ENCODE assay signal across 20 cellular contexts in genomic region chr6:121959501-121959900, GRCh38.
DNase-seq lines count a peak whose midpoint lies in the region; ATAC-seq, FAIRE-seq and TF ChIP-seq lines count a peak whose summit lies in the region.
"Had no signal": no experiment of that assay in that cellular context is flagged by ENCODE, and none has a peak within 500 bp of the region (broad histone marks: within the 10 kb centered on the region; RNA-seq: fewer than 3 reads in every experiment).

No MANE protein-coding gene starts in this region.

- peak overlapping the region; percentile 32 for H2AFZ ChIP-seq in hepatocyte

- no peak for ATAC-seq in stimulated activated effector memory CD8-positive, alpha-beta T cell treated with anti-CD3 and anti-CD28 coated beads, Interleukin-12 subunit alpha, Interleukin-12 subunit beta, amount 100 ng/mL, for 72 hours

- no peaks in the 10 kb centered on the region for H3K4me1 ChIP-seq in hepatocyte (ENCODE audit: insufficient read depth)
- H3K4me1 ChIP-seq: upper lobe of left lung had no signal

- no peak overlapping the region for H3K4me3 Mint-ChIP-seq in stimulated activated effector memory CD8-positive, alpha-beta T cell treated with anti-CD3 and anti-CD28 coated beads, Interleukin-12 subunit alpha, Interleukin-12 subunit beta, amount 100 ng/mL, for 72 hours
- H3K4me3 Mint-ChIP-seq: CD14-positive monocyte, nephron progenitor cell had no signal

- H3K79me2 ChIP-seq in hepatocyte = no peaks in the 10 kb centered on the region

- no peak overlapping the region for H3K27ac Mint-ChIP-seq in stimulated activated effector memory CD8-positive, alpha-beta T cell treated with anti-CD3 and anti-CD28 coated beads, Interleukin-12 subunit alpha, Interleukin-12 subunit beta, amount 100 ng/mL, for 72 hours
- H3K27ac Mint-ChIP-seq: CD14-positive monocyte, nephron progenitor cell had no signal

- H3K9me3 ChIP-seq in hepatocyte (ENCODE audit: low read depth) = no peaks in the 10 kb centered on the region
- H3K9me3 ChIP-seq: upper lobe of left lung had no signal

- H3K9me3 Mint-ChIP-seq in stimulated activated effector memory CD8-positive, alpha-beta T cell treated with anti-CD3 and anti-CD28 coated beads, Interleukin-12 subunit alpha, Interleukin-12 subunit beta, amount 100 ng/mL, for 72 hours = peaks cover 2% of the 10 kb centered on the region

- H3K27ac ChIP-seq in hepatocyte = no peak overlapping the region
- H3K27ac ChIP-seq: upper lobe of left lung had no signal

- no peak overlapping the region for H3K4me3 ChIP-seq in hepatocyte
- H3K4me3 ChIP-seq: upper lobe of left lung had no signal

- no peak for TF ChIP-seq CTCF in hepatocyte (IDR thresholded peaks at IDR 0.05; ENCODE audit: poor library complexity)

- H3K27me3 ChIP-seq in hepatocyte = no peaks in the 10 kb centered on the region
- H3K27me3 ChIP-seq: upper lobe of left lung had no signal

- peak; percentile 20 for DNase-seq in NCI-H1105 treated with DMSO at 0.1 percent for 48 hours (lab: John Stamatoyannopoulos, UW)
- no peak for DNase-seq in NCI-H1105 (lab: John Stamatoyannopoulos, UW)
- peak; percentile 7 for DNase-seq in SK-N-DZ (ENCODE audit: low spot score)
- no peak for DNase-seq in hepatocyte (ENCODE audit: low spot score)
- DNase-seq in stimulated activated effector memory CD8-positive, alpha-beta T cell treated with anti-CD3 and anti-CD28 coated beads, Interleukin-12 subunit alpha, Interleukin-12 subunit beta, amount 100 ng/mL, for 72 hours (ENCODE audit: low spot score in 2 of 2) = no peak
- no peak for DNase-seq in T1000 (lab: John Stamatoyannopoulos, UW)
- no peak for DNase-seq in islet precursor cell
- DNase-seq: activated CD4-positive, alpha-beta T cell treated with anti-CD3 and anti-CD28 coated beads for 4 hours; DMS153; effector CD8-positive, alpha-beta T cell; kidney; mesenchymal stem cell; NCI-H1694 treated with DMSO at 0.1 percent for 48 hours; nephron progenitor cell; SIG-M5; T-helper 9 cell; upper lobe of left lung had no signal

- H3K36me3 Mint-ChIP-seq in stimulated activated effector memory CD8-positive, alpha-beta T cell treated with anti-CD3 and anti-CD28 coated beads, Interleukin-12 subunit alpha, Interleukin-12 subunit beta, amount 100 ng/mL, for 72 hours = no peaks in the 10 kb centered on the region
- H3K36me3 Mint-ChIP-seq: CD14-positive monocyte had no signal

- FAIRE-seq in G401.6 (lab: Jason Lieb, UNC) = peak; percentile 99
- FAIRE-seq: HTR-8/SVneo had no signal

- H3K4me1 Mint-ChIP-seq in stimulated activated effector memory CD8-positive, alpha-beta T cell treated with anti-CD3 and anti-CD28 coated beads, Interleukin-12 subunit alpha, Interleukin-12 subunit beta, amount 100 ng/mL, for 72 hours = no peaks in the 10 kb centered on the region
- H3K4me1 Mint-ChIP-seq: CD14-positive monocyte had no signal

- peak overlapping the region; percentile 58 for H3K4me2 ChIP-seq in hepatocyte

- H4K20me1 ChIP-seq in hepatocyte (ENCODE audit: insufficient read depth, poor library complexity, severe bottlenecking) = no peaks in the 10 kb centered on the region

- H3K36me3 ChIP-seq in hepatocyte (replicated peaks; ENCODE audit: insufficient read depth, low read depth) = no peaks in the 10 kb centered on the region
- H3K36me3 ChIP-seq: upper lobe of left lung had no signal

- no peaks in the 10 kb centered on the region for H3K9me2 ChIP-seq in hepatocyte (replicated peaks; ENCODE audit: insufficient read depth)

- WGBS in hepatocyte (ENCODE audit: low lambda C conversion rate, missing lambda C conversion rate) = 37% methylated on average over 5 of the region's 5 CpGs

Comparison
In these comparisons a context has a peak if more than half of its experiments do, and no peak if none do; other contexts are left out.
1. DNase-seq: peak in NCI-H1105 treated with DMSO at 0.1 percent for 48 hours (single experiment) and SK-N-DZ (single experiment); none in NCI-H1105 (single experiment), hepatocyte (single experiment), stimulated activated effector memory CD8-positive, alpha-beta T cell treated with anti-CD3 and anti-CD28 coated beads, Interleukin-12 subunit alpha, Interleukin-12 subunit beta, amount 100 ng/mL, for 72 hours (0 of 2), T1000 (single experiment) and islet precursor cell (single experiment).